In the genomic region with DNA sequence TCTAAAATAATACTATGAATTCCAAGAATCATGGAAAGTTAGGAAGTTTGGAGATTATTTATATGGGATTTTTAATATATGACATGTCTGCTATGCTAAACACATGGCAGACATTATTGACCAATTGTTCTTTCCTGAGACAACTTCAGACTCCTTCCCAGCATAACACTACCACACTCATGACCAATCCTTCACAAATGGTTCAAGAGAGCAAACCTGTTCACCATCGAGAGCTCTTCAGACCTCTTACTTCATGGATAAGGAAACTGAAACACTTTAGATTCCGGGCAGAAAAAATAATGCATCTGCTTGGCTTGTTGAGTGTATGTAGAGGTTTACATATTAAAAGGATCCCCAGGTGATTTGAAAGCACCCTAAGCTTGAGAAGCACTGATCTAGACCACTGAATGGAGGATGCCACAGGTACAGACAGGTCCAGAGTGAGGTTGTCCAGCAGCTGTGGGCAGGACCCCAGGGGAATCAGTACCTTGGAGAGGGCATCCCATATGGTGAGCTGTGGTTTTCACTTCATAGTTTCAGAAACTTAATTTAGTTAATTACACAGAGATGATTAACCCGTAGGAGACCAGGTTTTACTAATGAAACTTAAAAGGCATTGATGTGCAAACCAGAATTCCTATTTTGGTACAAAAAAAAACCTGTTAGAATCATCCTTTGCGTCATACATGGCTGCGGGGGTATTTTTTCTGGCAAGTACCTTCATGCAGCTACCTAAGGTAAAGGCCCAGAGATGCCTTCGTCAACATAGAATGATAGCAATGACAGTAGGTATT, we compare ENCODE assay signal across 9 cellular contexts.
DNase-seq lines count a peak whose midpoint lies in the region; ATAC-seq, FAIRE-seq and TF ChIP-seq lines count a peak whose summit lies in the region.
"Had no signal": no experiment of that assay in that cellular context is flagged by ENCODE, and none has a peak within 500 bp of the region (broad histone marks: within the 10 kb centered on the region; RNA-seq: fewer than 3 reads in every experiment).

No MANE protein-coding gene starts in this region.

- H3K36me3 ChIP-seq in hepatocyte (replicated peaks; ENCODE audit: insufficient read depth, low read depth), result no peaks in the 10 kb centered on the region
- H3K36me3 ChIP-seq in MG63, result no peaks in the 10 kb centered on the region
- no peaks in the 10 kb centered on the region for H3K36me3 ChIP-seq in kidney (ENCODE audit: control insufficient read depth in 1 of 2, insufficient read depth in 2 of 2, low read length in 2 of 2)

- DNase-seq in hepatocyte (ENCODE audit: low spot score) (peak; percentile 31), MG63 (no peak), retina (no peak), ecto neural progenitor cell (ENCODE audit: low spot score) (no peak), kidney (no peak)
- DNase-seq: posterior cingulate gyrus had no signal

- H3K27ac ChIP-seq in hepatocyte (no peak overlapping the region), kidney (ENCODE audit: low read depth in 2 of 2, low read length in 2 of 2) (no peak overlapping the region)

- no peak overlapping the region for H2AFZ ChIP-seq in hepatocyte

- H4K20me1 ChIP-seq in hepatocyte (ENCODE audit: insufficient read depth, poor library complexity, severe bottlenecking), result no peaks in the 10 kb centered on the region

- H3K27me3 ChIP-seq in hepatocyte (no peaks in the 10 kb centered on the region), MG63 (no peaks in the 10 kb centered on the region)

- ATAC-seq in GM18499 (IDR thresholded peaks at IDR 0.05; ENCODE audit: insufficient read depth, unreplicated experiment), result peak; percentile 74
- peak; percentile 72 for ATAC-seq in GM21529 (IDR thresholded peaks at IDR 0.05; ENCODE audit: unreplicated experiment)
- ATAC-seq in HG03457 (IDR thresholded peaks at IDR 0.05; ENCODE audit: unreplicated experiment), result peak; percentile 81

- H3K4me3 ChIP-seq in hepatocyte (no peak overlapping the region), MG63 (no peak overlapping the region), kidney (ENCODE audit: low read length in 2 of 2) (no peak overlapping the region)

- FAIRE-seq in kidney (lab: Jason Lieb, UNC), result no peak

- H3K9ac ChIP-seq in kidney (ENCODE audit: low read length in 2 of 2), result no peak overlapping the region

- H3K4me2 ChIP-seq in hepatocyte, result no peak overlapping the region

- no peaks in the 10 kb centered on the region for H3K9me2 ChIP-seq in hepatocyte (replicated peaks; ENCODE audit: insufficient read depth)

- intact Hi-C loops in kidney (cut with DNase I), result no loop called here

- H3K4me1 ChIP-seq in hepatocyte (ENCODE audit: insufficient read depth) (peaks cover 9% of the 10 kb centered on the region), kidney (ENCODE audit: control insufficient read depth in 1 of 2, insufficient read depth in 1 of 2, low read depth in 1 of 2, low read length in 2 of 2) (no peaks in the 10 kb centered on the region)

- TF ChIP-seq CTCF in hepatocyte (IDR thresholded peaks at IDR 0.05; ENCODE audit: poor library complexity), result no peak
- TF ChIP-seq CTCF in kidney (IDR thresholded peaks at IDR 0.05; ENCODE audit: borderline replicate concordance, extremely low read depth, insufficient read depth), result no peak

- H3K9me3 ChIP-seq in hepatocyte (ENCODE audit: low read depth) (no peaks in the 10 kb centered on the region), MG63 (no peaks in the 10 kb centered on the region), kidney (ENCODE audit: control insufficient read depth in 1 of 2, low read length in 2 of 2) (no peaks in the 10 kb centered on the region)

- 82% methylated on average over 6 of the region's 6 CpGs for WGBS in hepatocyte (ENCODE audit: low lambda C conversion rate, missing lambda C conversion rate)

- H3K79me2 ChIP-seq in hepatocyte, result no peaks in the 10 kb centered on the region
